ENCODE assay signal across 1 cellular context in genomic region chr14:100375963-100376735, GRCh38.
TF ChIP-seq lines count a peak whose summit lies in the region.

Gene WDR25 (plus strand): TSS chr14:100376485.

TF ChIP-seq in HepG2, 621 proteins besides CTCF, POLR2A, EP300 and RAD21 (continued from another document and continues in another):
- TF ChIP-seq, protein P1, sequence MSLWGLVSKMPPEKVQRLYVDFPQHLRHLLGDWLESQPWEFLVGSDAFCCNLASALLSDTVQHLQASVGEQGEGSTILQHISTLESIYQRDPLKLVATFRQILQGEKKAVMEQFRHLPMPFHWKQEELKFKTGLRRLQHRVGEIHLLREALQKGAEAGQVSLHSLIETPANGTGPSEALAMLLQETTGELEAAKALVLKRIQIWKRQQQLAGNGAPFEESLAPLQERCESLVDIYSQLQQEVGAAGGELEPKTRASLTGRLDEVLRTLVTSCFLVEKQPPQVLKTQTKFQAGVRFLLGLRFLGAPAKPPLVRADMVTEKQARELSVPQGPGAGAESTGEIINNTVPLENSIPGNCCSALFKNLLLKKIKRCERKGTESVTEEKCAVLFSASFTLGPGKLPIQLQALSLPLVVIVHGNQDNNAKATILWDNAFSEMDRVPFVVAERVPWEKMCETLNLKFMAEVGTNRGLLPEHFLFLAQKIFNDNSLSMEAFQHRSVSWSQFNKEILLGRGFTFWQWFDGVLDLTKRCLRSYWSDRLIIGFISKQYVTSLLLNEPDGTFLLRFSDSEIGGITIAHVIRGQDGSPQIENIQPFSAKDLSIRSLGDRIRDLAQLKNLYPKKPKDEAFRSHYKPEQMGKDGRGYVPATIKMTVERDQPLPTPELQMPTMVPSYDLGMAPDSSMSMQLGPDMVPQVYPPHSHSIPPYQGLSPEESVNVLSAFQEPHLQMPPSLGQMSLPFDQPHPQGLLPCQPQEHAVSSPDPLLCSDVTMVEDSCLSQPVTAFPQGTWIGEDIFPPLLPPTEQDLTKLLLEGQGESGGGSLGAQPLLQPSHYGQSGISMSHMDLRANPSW (CRISPR knock-in tag; IDR thresholded peaks at IDR 0.05; ENCODE audit: borderline replicate concordance) = no peak; the same call in 1 of the 2 replicates
- no peak for TF ChIP-seq SMARCC2 (IDR thresholded peaks at IDR 0.05)
- TF ChIP-seq HHEX (CRISPR knock-in tag; IDR thresholded peaks at IDR 0.05) = no peak
- no peak for TF ChIP-seq ZNF891 (CRISPR knock-in tag; IDR thresholded peaks at IDR 0.05)
- peak; percentile 67; the same call in 1 of the 2 replicates for TF ChIP-seq ZNF598 (CRISPR knock-in tag; IDR thresholded peaks at IDR 0.05; ENCODE audit: borderline replicate concordance)
- no peak for TF ChIP-seq JARID2 (CRISPR knock-in tag; IDR thresholded peaks at IDR 0.05; ENCODE audit: insufficient replicate concordance)
- peak; percentile 91 for TF ChIP-seq KDM5A (IDR thresholded peaks at IDR 0.05; ENCODE audit: borderline replicate concordance, low read length)
- TF ChIP-seq RBM39 (IDR thresholded peaks at IDR 0.05; ENCODE audit: low read depth, low read length, poor library complexity, severe bottlenecking) = peak; percentile 58
- peak; percentile 88 for TF ChIP-seq KDM2A (CRISPR knock-in tag; IDR thresholded peaks at IDR 0.05; ENCODE audit: borderline replicate concordance, low read depth)
- no peak for TF ChIP-seq MZF1 (CRISPR knock-in tag; IDR thresholded peaks at IDR 0.05; ENCODE audit: borderline replicate concordance)
- no peak for TF ChIP-seq CAMTA2 (CRISPR knock-in tag; IDR thresholded peaks at IDR 0.05; ENCODE audit: borderline replicate concordance)
- TF ChIP-seq TFAP4 (IDR thresholded peaks at IDR 0.05; ENCODE audit: borderline replicate concordance, low read depth) = peak; percentile 88; the same call in 1 of the 2 replicates
- 0 out of 2 replicates have a peak, but pooled peaks have one; percentile 60 for TF ChIP-seq ZNF510 (CRISPR knock-in tag; IDR thresholded peaks at IDR 0.05; ENCODE audit: low read depth)
- TF ChIP-seq ZNF468 (CRISPR knock-in tag; IDR thresholded peaks at IDR 0.05) = no peak
- peak; percentile 98 for TF ChIP-seq SP4 (CRISPR knock-in tag; IDR thresholded peaks at IDR 0.05)
- TF ChIP-seq YEATS2 (CRISPR knock-in tag; IDR thresholded peaks at IDR 0.05; ENCODE audit: borderline replicate concordance) = peak; percentile 95
- no peak for TF ChIP-seq PRDM4 (CRISPR knock-in tag; IDR thresholded peaks at IDR 0.05; ENCODE audit: borderline replicate concordance)
- TF ChIP-seq ZNF484 (CRISPR knock-in tag; IDR thresholded peaks at IDR 0.05; ENCODE audit: borderline replicate concordance, low read depth) = no peak
- TF ChIP-seq ZBTB3 (CRISPR knock-in tag; IDR thresholded peaks at IDR 0.05; ENCODE audit: borderline replicate concordance, low read depth) = no peak
- TF ChIP-seq, protein P2, sequence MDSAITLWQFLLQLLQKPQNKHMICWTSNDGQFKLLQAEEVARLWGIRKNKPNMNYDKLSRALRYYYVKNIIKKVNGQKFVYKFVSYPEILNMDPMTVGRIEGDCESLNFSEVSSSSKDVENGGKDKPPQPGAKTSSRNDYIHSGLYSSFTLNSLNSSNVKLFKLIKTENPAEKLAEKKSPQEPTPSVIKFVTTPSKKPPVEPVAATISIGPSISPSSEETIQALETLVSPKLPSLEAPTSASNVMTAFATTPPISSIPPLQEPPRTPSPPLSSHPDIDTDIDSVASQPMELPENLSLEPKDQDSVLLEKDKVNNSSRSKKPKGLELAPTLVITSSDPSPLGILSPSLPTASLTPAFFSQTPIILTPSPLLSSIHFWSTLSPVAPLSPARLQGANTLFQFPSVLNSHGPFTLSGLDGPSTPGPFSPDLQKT (CRISPR knock-in tag; IDR thresholded peaks at IDR 0.05; ENCODE audit: borderline replicate concordance) = no peak
- TF ChIP-seq ZNF501 (CRISPR knock-in tag; IDR thresholded peaks at IDR 0.05) = peak; percentile 80
- TF ChIP-seq, protein P3, sequence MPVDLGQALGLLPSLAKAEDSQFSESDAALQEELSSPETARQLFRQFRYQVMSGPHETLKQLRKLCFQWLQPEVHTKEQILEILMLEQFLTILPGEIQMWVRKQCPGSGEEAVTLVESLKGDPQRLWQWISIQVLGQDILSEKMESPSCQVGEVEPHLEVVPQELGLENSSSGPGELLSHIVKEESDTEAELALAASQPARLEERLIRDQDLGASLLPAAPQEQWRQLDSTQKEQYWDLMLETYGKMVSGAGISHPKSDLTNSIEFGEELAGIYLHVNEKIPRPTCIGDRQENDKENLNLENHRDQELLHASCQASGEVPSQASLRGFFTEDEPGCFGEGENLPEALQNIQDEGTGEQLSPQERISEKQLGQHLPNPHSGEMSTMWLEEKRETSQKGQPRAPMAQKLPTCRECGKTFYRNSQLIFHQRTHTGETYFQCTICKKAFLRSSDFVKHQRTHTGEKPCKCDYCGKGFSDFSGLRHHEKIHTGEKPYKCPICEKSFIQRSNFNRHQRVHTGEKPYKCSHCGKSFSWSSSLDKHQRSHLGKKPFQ (CRISPR knock-in tag; IDR thresholded peaks at IDR 0.05; ENCODE audit: insufficient replicate concordance) = peak; percentile 45
- TF ChIP-seq ATRX (CRISPR knock-in tag; IDR thresholded peaks at IDR 0.05; ENCODE audit: borderline replicate concordance) = no peak
- TF ChIP-seq MED13 (CRISPR knock-in tag; IDR thresholded peaks at IDR 0.05) = 0 out of 2 replicates have a peak, but pooled peaks have one; percentile 40
- TF ChIP-seq GZF1 (CRISPR knock-in tag; IDR thresholded peaks at IDR 0.05) = 0 out of 2 replicates have a peak, but pooled peaks have one; percentile 39
- peak; percentile 90 for TF ChIP-seq IKZF5 (CRISPR knock-in tag; IDR thresholded peaks at IDR 0.05)
- TF ChIP-seq ZKSCAN5 (CRISPR knock-in tag; IDR thresholded peaks at IDR 0.05) = no peak
- TF ChIP-seq ZFP41 (CRISPR knock-in tag; IDR thresholded peaks at IDR 0.05; ENCODE audit: borderline replicate concordance) = no peak
- no peak for TF ChIP-seq ATF3 (CRISPR knock-in tag; IDR thresholded peaks at IDR 0.05)
- TF ChIP-seq, protein P4, sequence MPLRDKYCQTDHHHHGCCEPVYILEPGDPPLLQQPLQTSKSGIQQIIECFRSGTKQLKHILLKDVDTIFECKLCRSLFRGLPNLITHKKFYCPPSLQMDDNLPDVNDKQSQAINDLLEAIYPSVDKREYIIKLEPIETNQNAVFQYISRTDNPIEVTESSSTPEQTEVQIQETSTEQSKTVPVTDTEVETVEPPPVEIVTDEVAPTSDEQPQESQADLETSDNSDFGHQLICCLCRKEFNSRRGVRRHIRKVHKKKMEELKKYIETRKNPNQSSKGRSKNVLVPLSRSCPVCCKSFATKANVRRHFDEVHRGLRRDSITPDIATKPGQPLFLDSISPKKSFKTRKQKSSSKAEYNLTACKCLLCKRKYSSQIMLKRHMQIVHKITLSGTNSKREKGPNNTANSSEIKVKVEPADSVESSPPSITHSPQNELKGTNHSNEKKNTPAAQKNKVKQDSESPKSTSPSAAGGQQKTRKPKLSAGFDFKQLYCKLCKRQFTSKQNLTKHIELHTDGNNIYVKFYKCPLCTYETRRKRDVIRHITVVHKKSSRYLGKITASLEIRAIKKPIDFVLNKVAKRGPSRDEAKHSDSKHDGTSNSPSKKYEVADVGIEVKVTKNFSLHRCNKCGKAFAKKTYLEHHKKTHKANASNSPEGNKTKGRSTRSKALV (CRISPR knock-in tag; IDR thresholded peaks at IDR 0.05) = no peak
- peak; percentile 90 for TF ChIP-seq IRF2 (CRISPR knock-in tag; IDR thresholded peaks at IDR 0.05)
- no peak for TF ChIP-seq GATA4 (IDR thresholded peaks at IDR 0.05; ENCODE audit: borderline replicate concordance, low read depth)
- no peak for TF ChIP-seq PLSCR1 (CRISPR knock-in tag; IDR thresholded peaks at IDR 0.05; ENCODE audit: borderline replicate concordance)
- TF ChIP-seq NFKB2 (CRISPR knock-in tag; IDR thresholded peaks at IDR 0.05; ENCODE audit: borderline replicate concordance) = no peak
- peak in 1 of 2 experiments; percentile 59; a peak in 2 of 4 replicates for TF ChIP-seq HMGXB4 (CRISPR knock-in tag; IDR thresholded peaks at IDR 0.05; ENCODE audit: borderline replicate concordance in 1 of 2, low read depth in 1 of 2)
- TF ChIP-seq MYC (CRISPR knock-in tag; IDR thresholded peaks at IDR 0.05; ENCODE audit: borderline replicate concordance) = peak; percentile 84; the same call in 1 of the 2 replicates
- TF ChIP-seq ZBTB8A (CRISPR knock-in tag; IDR thresholded peaks at IDR 0.05; ENCODE audit: borderline replicate concordance, low read depth) = no peak
- TF ChIP-seq ZKSCAN8 (CRISPR knock-in tag; IDR thresholded peaks at IDR 0.05; ENCODE audit: borderline replicate concordance) = no peak
- 0 out of 2 replicates have a peak, but pooled peaks have one; percentile 7 for TF ChIP-seq HNF4G (IDR thresholded peaks at IDR 0.05; ENCODE audit: borderline replicate concordance, low read depth, low read length)
- peak; percentile 33; the same call in 1 of the 2 replicates for TF ChIP-seq HNF4G (CRISPR knock-in tag; IDR thresholded peaks at IDR 0.05; ENCODE audit: borderline replicate concordance, low read depth)
- no peak for TF ChIP-seq ZNF383 (CRISPR knock-in tag; IDR thresholded peaks at IDR 0.05; ENCODE audit: borderline replicate concordance)
- peak; percentile 89; the same call in 1 of the 2 replicates for TF ChIP-seq KMT2B (CRISPR knock-in tag; IDR thresholded peaks at IDR 0.05)
- 0 out of 2 replicates have a peak, but pooled peaks have one; percentile 59 for TF ChIP-seq ZNF703 (CRISPR knock-in tag; IDR thresholded peaks at IDR 0.05; ENCODE audit: borderline replicate concordance)
- TF ChIP-seq ZUFSP (CRISPR knock-in tag; IDR thresholded peaks at IDR 0.05; ENCODE audit: borderline replicate concordance) = no peak
- peak; percentile 30; the same call in 1 of the 2 replicates for TF ChIP-seq FOXK2 (IDR thresholded peaks at IDR 0.05)
- peak; percentile 87 for TF ChIP-seq PHF8 (CRISPR knock-in tag; IDR thresholded peaks at IDR 0.05)
- TF ChIP-seq ZNF205 (CRISPR knock-in tag; IDR thresholded peaks at IDR 0.05) = peak; percentile 88
- TF ChIP-seq ZNF496 (CRISPR knock-in tag; IDR thresholded peaks at IDR 0.05; ENCODE audit: insufficient replicate concordance) = no peak
- TF ChIP-seq HCFC1 (IDR thresholded peaks at IDR 0.05; ENCODE audit: low read depth, low read length) = peak; percentile 64
